Comparison of ENCODE assay signal across 10 cellular contexts in the genomic region with DNA sequence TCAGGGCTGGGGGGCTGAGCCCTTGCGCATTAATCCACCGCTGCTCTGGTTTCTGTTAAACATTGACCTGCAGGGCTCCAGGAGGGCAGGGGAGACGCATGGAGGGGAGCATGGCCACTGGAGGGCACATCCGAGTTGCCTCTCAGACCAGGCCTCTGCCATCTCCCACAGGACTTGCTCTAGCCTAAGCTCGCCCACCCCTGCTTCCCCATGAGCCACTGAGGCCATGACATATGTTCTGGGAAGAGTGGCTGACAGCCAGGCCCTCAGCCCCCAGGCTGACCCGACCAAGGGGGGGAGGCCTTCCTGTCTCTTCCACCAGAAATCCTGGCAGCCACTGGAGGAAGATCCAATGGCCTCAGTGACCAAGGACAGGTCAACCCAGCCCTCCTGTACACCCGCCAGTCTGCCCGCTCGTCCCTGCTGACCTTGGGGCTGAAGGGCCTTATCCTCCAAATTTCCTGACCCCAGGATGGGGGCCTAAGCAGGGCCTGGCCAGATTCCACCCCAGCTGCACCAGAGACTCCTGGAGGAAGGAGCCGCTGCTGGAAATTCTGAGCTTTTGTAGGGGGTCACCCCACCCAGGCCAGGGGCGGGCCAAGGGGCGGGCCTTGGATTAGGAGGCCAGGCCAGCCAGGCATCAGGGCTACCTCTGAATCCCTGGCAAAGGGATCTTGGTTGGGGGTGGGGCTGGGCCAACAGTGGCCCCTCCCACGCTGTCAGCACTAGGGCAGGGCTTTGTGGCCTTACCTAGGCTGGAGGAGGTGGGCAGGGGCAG. TPM values are rescaled to one million over a fixed set of nuclear protein-coding genes. Genes with fewer than 3 reads are reported as not detected.
A peak's percentile ranks its signal among the peaks of the same experiment; 100 is the strongest.
DNase-seq lines count a peak whose midpoint lies in the region; ATAC-seq and TF ChIP-seq lines count a peak whose summit lies in the region.
"Had no signal": no experiment of that assay in that cellular context is flagged by ENCODE, and none has a peak within 500 bp of the region (broad histone marks: within the 10 kb centered on the region; RNA-seq: fewer than 3 reads in every experiment).

A gene with protein sequence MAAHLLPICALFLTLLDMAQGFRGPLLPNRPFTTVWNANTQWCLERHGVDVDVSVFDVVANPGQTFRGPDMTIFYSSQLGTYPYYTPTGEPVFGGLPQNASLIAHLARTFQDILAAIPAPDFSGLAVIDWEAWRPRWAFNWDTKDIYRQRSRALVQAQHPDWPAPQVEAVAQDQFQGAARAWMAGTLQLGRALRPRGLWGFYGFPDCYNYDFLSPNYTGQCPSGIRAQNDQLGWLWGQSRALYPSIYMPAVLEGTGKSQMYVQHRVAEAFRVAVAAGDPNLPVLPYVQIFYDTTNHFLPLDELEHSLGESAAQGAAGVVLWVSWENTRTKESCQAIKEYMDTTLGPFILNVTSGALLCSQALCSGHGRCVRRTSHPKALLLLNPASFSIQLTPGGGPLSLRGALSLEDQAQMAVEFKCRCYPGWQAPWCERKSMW (minus strand): TSS at position 537 of the 778 bp plus-strand sequence. CDS start 618 bp downstream, outside the sequence.

- no peaks in the 10 kb centered on the region for H3K36me3 Mint-ChIP-seq in activated CD4-positive, alpha-beta memory T cell treated with anti-CD3 and anti-CD28 coated beads, Interleukin-2, amount 10 ng/mL, durations not matched to agents 7 days and 5 days (ENCODE audit: low read depth)
- H3K36me3 Mint-ChIP-seq in activated CD4-positive, alpha-beta memory T cell treated with anti-CD3 and anti-CD28 coated beads for 36 hours = peaks cover 1% of the 10 kb centered on the region
- H3K36me3 Mint-ChIP-seq in endodermal cell (ENCODE audit: low read depth) = no peaks in the 10 kb centered on the region
- H3K36me3 Mint-ChIP-seq in T-cell = no peaks in the 10 kb centered on the region

- intact Hi-C loops in activated CD4-positive, alpha-beta memory T cell treated with anti-CD3 and anti-CD28 coated beads for 36 hours (cut with micrococcal nuclease) = no loop called here
- intact Hi-C loops in upper lobe of right lung (cut with DNase I) = no loop called here

- peak; percentile 17 for ATAC-seq in lung (ENCODE audit: insufficient read depth, low FRiP score)
- ATAC-seq in upper lobe of right lung = peak; percentile 63
- no peak for ATAC-seq in T-cell (replicated peaks in 1 of 4)
- no peak for ATAC-seq in GM18519 (IDR thresholded peaks at IDR 0.05; ENCODE audit: low FRiP score, unreplicated experiment)
- no peak for ATAC-seq in activated CD4-positive, CD25-positive, alpha-beta regulatory T cell treated with anti-CD3 and anti-CD28 coated beads, Interleukin-2, amount 50 U/mL, for 24 hours

- CTCF ChIA-PET in activated CD4-positive, alpha-beta memory T cell treated with anti-CD3 and anti-CD28 coated beads, Interleukin-2, amount 10 ng/mL, durations not matched to agents 7 days and 5 days (lab: Charles Lee) = interaction anchor here (0.8 to 1.6 kb wide), 2 partner anchors 21 to 34 kb away, joined by 3 to 7 read pairs; no protein-coding TSS in a partner anchor
- CTCF ChIA-PET in activated CD4-positive, alpha-beta memory T cell treated with anti-CD3 and anti-CD28 coated beads for 36 hours (lab: Charles Lee) = interaction anchor here (1.8 kb wide), 1 partner anchor 21 kb away, joined by 7 read pairs; no protein-coding TSS in a partner anchor
- CTCF ChIA-PET in T-cell (lab: Charles Lee) = no interaction called here

- H3K27me3 ChIP-seq in endodermal cell (ENCODE audit: control insufficient read depth, insufficient read depth, low read length, poor library complexity, severe bottlenecking) (no peaks in the 10 kb centered on the region), lung (ENCODE audit: control insufficient read depth, insufficient read depth) (no peaks in the 10 kb centered on the region), upper lobe of right lung (no peaks in the 10 kb centered on the region)
- H3K27me3 ChIP-seq: BLaER1 had no signal

- H3K4me1 ChIP-seq in endodermal cell (ENCODE audit: control insufficient read depth, insufficient read depth, low read length) (peaks cover 3% of the 10 kb centered on the region), lung (ENCODE audit: control insufficient read depth in 2 of 2, insufficient read depth in 2 of 2, low read length in 2 of 2) (peaks cover 12 to 22% of the 10 kb centered on the region in 2 donors), upper lobe of right lung (peaks cover 29% of the 10 kb centered on the region)

- H3K36me3 ChIP-seq in endodermal cell (ENCODE audit: control insufficient read depth, insufficient read depth, low read length) (no peaks in the 10 kb centered on the region), lung (ENCODE audit: control insufficient read depth in 2 of 2, insufficient read depth in 2 of 2, low read length in 2 of 2) (no peaks in the 10 kb centered on the region), upper lobe of right lung (no peaks in the 10 kb centered on the region)

- DNase-seq in activated CD4-positive, alpha-beta memory T cell treated with anti-CD3 and anti-CD28 coated beads, Interleukin-2, amount 10 ng/mL, durations not matched to agents 7 days and 5 days = peak; percentile 16
- DNase-seq in activated CD4-positive, alpha-beta memory T cell treated with anti-CD3 and anti-CD28 coated beads for 36 hours = no peak
- DNase-seq in endodermal cell (peak; percentile 87), lung (ENCODE audit: low spot score) (peak; percentile 90), upper lobe of right lung (peak; percentile 92), T-cell (no peak)

- H3K27me3 Mint-ChIP-seq in activated CD4-positive, alpha-beta memory T cell treated with anti-CD3 and anti-CD28 coated beads, Interleukin-2, amount 10 ng/mL, durations not matched to agents 7 days and 5 days = no peaks in the 10 kb centered on the region
- H3K27me3 Mint-ChIP-seq in activated CD4-positive, alpha-beta memory T cell treated with anti-CD3 and anti-CD28 coated beads for 36 hours = no peaks in the 10 kb centered on the region
- no peaks in the 10 kb centered on the region for H3K27me3 Mint-ChIP-seq in endodermal cell (ENCODE audit: insufficient read depth)
- H3K27me3 Mint-ChIP-seq in T-cell = no peaks in the 10 kb centered on the region

- no peaks in the 10 kb centered on the region for H3K9me3 Mint-ChIP-seq in activated CD4-positive, alpha-beta memory T cell treated with anti-CD3 and anti-CD28 coated beads, Interleukin-2, amount 10 ng/mL, durations not matched to agents 7 days and 5 days
- H3K9me3 Mint-ChIP-seq in activated CD4-positive, alpha-beta memory T cell treated with anti-CD3 and anti-CD28 coated beads for 36 hours = no peaks in the 10 kb centered on the region
- H3K9me3 Mint-ChIP-seq in endodermal cell = peaks cover 35% of the 10 kb centered on the region
- no peaks in the 10 kb centered on the region for H3K9me3 Mint-ChIP-seq in T-cell

- H3K4me3 ChIP-seq in endodermal cell (ENCODE audit: low read length) (no peak within 1 kb of the TSS), lung (peak within 1 kb of the TSS; percentile 18), upper lobe of right lung (peak within 1 kb of the TSS; percentile 65)
- H3K4me3 ChIP-seq: BLaER1 had no signal

- POLR2A ChIA-PET in activated CD4-positive, alpha-beta memory T cell treated with anti-CD3 and anti-CD28 coated beads, Interleukin-2, amount 10 ng/mL, durations not matched to agents 7 days and 5 days (lab: Charles Lee) = interaction anchor here (0.9 to 6.3 kb wide), 3 partner anchors 11 to 68 kb away, joined by 3 to 150 read pairs (median 4); partner anchors contain the start of genes IFRD2, RASSF1 and ZMYND10
- POLR2A ChIA-PET in activated CD4-positive, alpha-beta memory T cell treated with anti-CD3 and anti-CD28 coated beads for 36 hours (lab: Charles Lee) = no interaction called here
- POLR2A ChIA-PET in T-cell (lab: Charles Lee) = no interaction called here

- no peak within 1 kb of the TSS for H3K27ac Mint-ChIP-seq in activated CD4-positive, alpha-beta memory T cell treated with anti-CD3 and anti-CD28 coated beads, Interleukin-2, amount 10 ng/mL, durations not matched to agents 7 days and 5 days
- no peak within 1 kb of the TSS for H3K27ac Mint-ChIP-seq in activated CD4-positive, alpha-beta memory T cell treated with anti-CD3 and anti-CD28 coated beads for 36 hours
- H3K27ac Mint-ChIP-seq in endodermal cell = no peak within 1 kb of the TSS
- H3K27ac Mint-ChIP-seq in T-cell = no peak within 1 kb of the TSS

- H3K4me3 Mint-ChIP-seq in activated CD4-positive, alpha-beta memory T cell treated with anti-CD3 and anti-CD28 coated beads, Interleukin-2, amount 10 ng/mL, durations not matched to agents 7 days and 5 days = no peak within 1 kb of the TSS
- no peak within 1 kb of the TSS for H3K4me3 Mint-ChIP-seq in activated CD4-positive, alpha-beta memory T cell treated with anti-CD3 and anti-CD28 coated beads for 36 hours
- H3K4me3 Mint-ChIP-seq in endodermal cell = no peak within 1 kb of the TSS
- no peak within 1 kb of the TSS for H3K4me3 Mint-ChIP-seq in T-cell

- H3K27ac ChIP-seq in endodermal cell (ENCODE audit: low read depth, low read length) (peak within 1 kb of the TSS; percentile 32), lung (ENCODE audit: low read depth in 1 of 2, low read length in 1 of 2) (peak within 1 kb of the TSS; percentile 83 to 84), upper lobe of right lung (peak within 1 kb of the TSS; percentile 79)
- H3K27ac ChIP-seq: BLaER1, KMS-11 had no signal

- H3K4me1 Mint-ChIP-seq in activated CD4-positive, alpha-beta memory T cell treated with anti-CD3 and anti-CD28 coated beads, Interleukin-2, amount 10 ng/mL, durations not matched to agents 7 days and 5 days = peaks cover 22% of the 10 kb centered on the region
- peaks cover 22% of the 10 kb centered on the region for H3K4me1 Mint-ChIP-seq in activated CD4-positive, alpha-beta memory T cell treated with anti-CD3 and anti-CD28 coated beads for 36 hours (ENCODE audit: low read depth)
- H3K4me1 Mint-ChIP-seq in endodermal cell (peaks cover 17% of the 10 kb centered on the region), T-cell (peaks cover 21 to 23% (median 21%) of the 10 kb centered on the region in 3 donors)

- H3K9ac ChIP-seq in endodermal cell (ENCODE audit: extremely low read depth, low read length, poor library complexity, severe bottlenecking) = no peak within 1 kb of the TSS
- H3K9ac ChIP-seq: BLaER1, KMS-11 had no signal

- 72 to 77% methylated on average over 4 to 13 of the region's 13 CpGs for WGBS in endodermal cell (ENCODE audit: insufficient coverage in 1 of 2, insufficient read length in 1 of 2), 2 experiments
- WGBS in lung, 2 donors = 42 to 68% methylated on average over 13 of the region's 13 CpGs

- TF ChIP-seq CTCF in endodermal cell (conservative IDR thresholded peaks at IDR 0.05) (peak; percentile 63), lung (IDR thresholded peaks at IDR 0.05; ENCODE audit: control extremely low read depth, extremely low read depth) (no peak), upper lobe of right lung (IDR thresholded peaks at IDR 0.05) (peak; percentile 32)

- H3K9me3 ChIP-seq in endodermal cell (ENCODE audit: control insufficient read depth, low read length) (peaks cover 20% of the 10 kb centered on the region), lung (ENCODE audit: control insufficient read depth in 2 of 2, insufficient read depth in 1 of 2, low read length in 1 of 2) (no peaks in the 10 kb centered on the region), upper lobe of right lung (no peaks in the 10 kb centered on the region)

RNA-seq across cellular contexts. Expression of the gene that starts here (rescaled TPM):
- total RNA-seq in activated CD4-positive, alpha-beta memory T cell treated with anti-CD3 and anti-CD28 coated beads, Interleukin-2, amount 10 ng/mL, durations not matched to agents 7 days and 5 days = under 1 TPM; 0.28 to 0.35 TPM
- under 1 TPM in 1 of 2 experiments, not detected in 1; 0.14 TPM for total RNA-seq in activated CD4-positive, alpha-beta memory T cell treated with anti-CD3 and anti-CD28 coated beads for 36 hours
- total RNA-seq in endodermal cell (1 to 10 TPM in 1 of 2 donors, under 1 TPM in 1; 0.92 to 1.8 TPM), lung (10 to 100 TPM in 1 of 2 donors, 1 to 10 TPM in 1; 1.6 to 51.2 TPM), upper lobe of right lung (78.8 TPM), T-cell (under 1 TPM in 3 of 5 donors, not detected in 2; 0.61 to 0.79 (median 0.69) TPM)
- polyA plus RNA-seq in endodermal cell (2013, experiment 1 of 2) = 1.8 TPM
- 1.3 TPM for polyA plus RNA-seq in endodermal cell (2013, experiment 2 of 2)
- polyA plus RNA-seq in lung = 10 to 100 TPM; 24.6 to 27.8 TPM

Comparison
In these comparisons a context has a peak if more than half of its experiments do, and no peak if none do; other contexts are left out.
1. Peak in DNase-seq in activated CD4-positive, alpha-beta memory T cell treated with anti-CD3 and anti-CD28 coated beads, Interleukin-2, amount 10 ng/mL, durations not matched to agents 7 days and 5 days; RNA of the gene not detected or under 1 TPM.
2. DNase-seq: peak in endodermal cell (single experiment), lung (single experiment) and upper lobe of right lung (single experiment); none in activated CD4-positive, alpha-beta memory T cell treated with anti-CD3 and anti-CD28 coated beads for 36 hours (single experiment) and T-cell (0 of 34).
3. H3K27ac ChIP-seq: peak in every context shown above with its lines; median percentile 84 in lung; 79 in upper lobe of right lung; 32 in endodermal cell.
4. ATAC-seq: peak in lung (single experiment) and upper lobe of right lung (single experiment); none in T-cell (0 of 4), GM18519 (single experiment) and activated CD4-positive, CD25-positive, alpha-beta regulatory T cell treated with anti-CD3 and anti-CD28 coated beads, Interleukin-2, amount 50 U/mL, for 24 hours (0 of 2).
5. CTCF ChIA-PET loops: an anchor here in activated CD4-positive, alpha-beta memory T cell treated with anti-CD3 and anti-CD28 coated beads, Interleukin-2, amount 10 ng/mL, durations not matched to agents 7 days and 5 days (0.8 to 1.6 kb wide) and activated CD4-positive, alpha-beta memory T cell treated with anti-CD3 and anti-CD28 coated beads for 36 hours (1.8 kb wide); none called in T-cell.